ENCODE assay signal across 21 cellular contexts in the genomic region with DNA sequence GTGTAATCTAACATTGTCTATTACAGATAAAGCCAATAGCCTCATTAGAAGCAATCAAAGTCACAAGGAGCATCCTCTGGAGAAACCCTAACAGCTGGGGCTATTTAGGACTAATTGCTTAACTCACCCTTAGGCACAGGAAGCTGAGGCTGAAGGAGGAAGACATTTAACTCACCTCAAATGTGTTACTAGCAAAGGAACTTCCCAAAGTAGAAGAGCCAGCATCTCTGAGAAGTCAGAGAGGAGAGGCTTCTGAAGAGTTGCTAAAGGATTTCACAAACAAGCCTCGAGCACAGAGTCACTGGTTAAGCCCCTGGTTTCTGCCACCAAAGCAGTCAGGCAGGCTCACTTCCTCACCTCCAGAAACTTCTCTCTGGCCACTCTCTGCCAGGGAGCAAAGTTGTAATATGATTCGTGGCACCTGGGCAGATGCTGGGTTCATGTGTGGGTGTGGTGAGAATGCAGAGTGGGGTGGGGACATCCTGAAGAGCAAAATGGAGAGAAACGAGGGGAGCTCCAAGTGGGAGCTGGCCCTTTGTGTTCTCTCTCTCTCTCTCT.
"Had no signal": no experiment of that assay in that cellular context is flagged by ENCODE, and none has a peak within 500 bp of the region (broad histone marks: within the 10 kb centered on the region; RNA-seq: fewer than 3 reads in every experiment).

No MANE protein-coding gene starts in this region.

- H3K4me1 Mint-ChIP-seq: memory B cell; naive B cell; stimulated activated naive B cell treated with anti-CD40 and anti-IgM and Interleukin-4, amounts not matched to agents 10 μg/mL and 1 μg/mL and 100 μg/mL, for 72 hours had no signal

- H3K36me3 ChIP-seq: cardiac muscle cell, heart left ventricle, neural progenitor cell, transverse colon had no signal

- H3K4me3 ChIP-seq: cardiac muscle cell, heart left ventricle, mucosa of descending colon, neural progenitor cell, transverse colon had no signal

- ATAC-seq: heart left ventricle; left cardiac atrium; mucosa of descending colon; sciatic nerve; stimulated activated naive B cell treated with anti-CD40 and anti-IgM and Interleukin-4, amounts not matched to agents 10 μg/mL and 1 μg/mL and 100 μg/mL, for 72 hours had no signal

- H3K27ac ChIP-seq: cardiac muscle cell, heart left ventricle, neural progenitor cell, transverse colon had no signal

- H3K27me3 ChIP-seq: cardiac muscle cell, neural progenitor cell, transverse colon had no signal

- H3K4me2 ChIP-seq: neural progenitor cell had no signal

- H3K9me3 Mint-ChIP-seq: activated CD4-positive, alpha-beta memory T cell treated with anti-CD3 and anti-CD28 coated beads for 36 hours; activated naive CD8-positive, alpha-beta T cell treated with anti-CD3 and anti-CD28 coated beads, Interleukin-2, amount 10 ng/mL, durations not matched to agents 7 days and 5 days; memory B cell; neural progenitor cell had no signal

- H3K27ac Mint-ChIP-seq: activated CD4-positive, alpha-beta memory T cell treated with anti-CD3 and anti-CD28 coated beads for 36 hours; activated naive CD8-positive, alpha-beta T cell treated with anti-CD3 and anti-CD28 coated beads, Interleukin-2, amount 10 ng/mL, durations not matched to agents 7 days and 5 days; memory B cell; naive B cell; neural progenitor cell; stimulated activated naive B cell treated with anti-CD40 and anti-IgM and Interleukin-4, amounts not matched to agents 10 μg/mL and 1 μg/mL and 100 μg/mL, for 72 hours had no signal

- H3K9me3 ChIP-seq: heart left ventricle, mucosa of descending colon, transverse colon had no signal

- H3K36me3 Mint-ChIP-seq: activated CD4-positive, alpha-beta memory T cell treated with anti-CD3 and anti-CD28 coated beads for 36 hours; activated naive CD8-positive, alpha-beta T cell treated with anti-CD3 and anti-CD28 coated beads, Interleukin-2, amount 10 ng/mL, durations not matched to agents 7 days and 5 days; memory B cell; naive B cell; neural progenitor cell; stimulated activated naive B cell treated with anti-CD40 and anti-IgM and Interleukin-4, amounts not matched to agents 10 μg/mL and 1 μg/mL and 100 μg/mL, for 72 hours had no signal

- H3K4me1 ChIP-seq: heart left ventricle, transverse colon had no signal

- H2AFZ ChIP-seq: neural progenitor cell had no signal

- H3K9ac ChIP-seq: neural progenitor cell had no signal

- DNase-seq: activated CD4-positive, alpha-beta memory T cell treated with anti-CD3 and anti-CD28 coated beads for 36 hours; activated CD4-positive, alpha-beta T cell treated with anti-CD3 and anti-CD28 coated beads for 4 hours; activated CD4-positive, CD25-positive, alpha-beta regulatory T cell; activated naive CD4-positive, alpha-beta T cell treated with Interleukin-2 at 50 U/mL for 16 hours; activated naive CD8-positive, alpha-beta T cell treated with anti-CD3 and anti-CD28 coated beads, Interleukin-2, amount 10 ng/mL, durations not matched to agents 7 days and 5 days; activated T-cell treated with anti-CD3 and anti-CD28 coated beads, Interleukin-2, amount 50 U/mL, for 48 hours; amygdala; heart left ventricle; islet precursor cell; left cardiac atrium; mucosa of descending colon; naive B cell; stimulated activated CD4-positive, alpha-beta T cell treated with anti-CD3 and anti-CD28 coated beads, Interleukin-2, amount 100 ng/mL, for 48 hours; stimulated activated CD8-positive, alpha-beta memory T cell treated with anti-CD3 and anti-CD28 coated beads, Interleukin-4, amount 100 ng/mL, for 48 hours; stimulated activated naive B cell treated with anti-CD40 and anti-IgM and Interleukin-4, amounts not matched to agents 10 μg/mL and 1 μg/mL and 100 μg/mL, for 72 hours; T1000; transverse colon had no signal

- H3K4me3 Mint-ChIP-seq: activated CD4-positive, alpha-beta memory T cell treated with anti-CD3 and anti-CD28 coated beads for 36 hours; activated naive CD8-positive, alpha-beta T cell treated with anti-CD3 and anti-CD28 coated beads, Interleukin-2, amount 10 ng/mL, durations not matched to agents 7 days and 5 days; memory B cell; naive B cell; neural progenitor cell; stimulated activated naive B cell treated with anti-CD40 and anti-IgM and Interleukin-4, amounts not matched to agents 10 μg/mL and 1 μg/mL and 100 μg/mL, for 72 hours had no signal
